ENCODE assay signal across 1 cellular context in the genomic region with DNA sequence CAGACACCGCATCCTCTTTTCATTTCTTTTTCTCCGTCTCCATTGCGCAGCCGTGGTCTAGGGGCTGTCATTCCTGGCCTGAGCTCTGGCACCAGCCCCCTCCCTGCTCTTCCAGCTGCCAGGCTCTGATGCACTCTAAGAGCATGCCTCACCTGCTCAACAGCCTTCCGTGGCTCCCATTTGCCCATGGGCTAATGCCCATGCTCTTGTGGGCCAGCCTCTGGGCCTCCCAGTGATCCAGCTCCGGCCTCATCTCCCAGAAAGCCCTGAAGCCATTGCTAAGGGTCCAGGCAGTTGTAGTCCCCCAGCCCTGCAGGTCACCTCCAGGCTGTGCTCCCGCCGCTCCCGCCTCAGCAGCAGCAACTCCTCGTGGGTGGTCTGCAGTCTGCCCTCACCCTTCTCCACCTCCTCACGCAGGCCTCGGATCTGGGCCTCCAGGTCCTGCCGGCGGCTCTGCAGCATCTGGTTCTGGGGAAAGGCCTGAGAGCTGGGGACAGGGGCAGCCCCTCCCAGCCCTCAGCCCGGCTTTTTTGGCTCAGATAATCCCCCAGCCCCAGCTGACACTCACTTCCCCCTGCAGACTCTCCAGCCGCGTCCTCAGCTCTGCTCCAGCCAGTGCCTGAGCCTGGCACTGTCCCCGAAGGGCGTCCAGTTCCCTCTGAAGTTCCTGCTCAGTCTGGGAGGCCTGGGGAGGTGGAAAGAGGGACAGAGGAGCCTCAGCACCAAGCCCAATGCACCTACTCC.
TF ChIP-seq lines count a peak whose summit lies in the region.

No MANE protein-coding gene starts in this region.

TF ChIP-seq in H1, 55 proteins besides CTCF, POLR2A, EP300 and RAD21:
- TF ChIP-seq, protein P1, sequence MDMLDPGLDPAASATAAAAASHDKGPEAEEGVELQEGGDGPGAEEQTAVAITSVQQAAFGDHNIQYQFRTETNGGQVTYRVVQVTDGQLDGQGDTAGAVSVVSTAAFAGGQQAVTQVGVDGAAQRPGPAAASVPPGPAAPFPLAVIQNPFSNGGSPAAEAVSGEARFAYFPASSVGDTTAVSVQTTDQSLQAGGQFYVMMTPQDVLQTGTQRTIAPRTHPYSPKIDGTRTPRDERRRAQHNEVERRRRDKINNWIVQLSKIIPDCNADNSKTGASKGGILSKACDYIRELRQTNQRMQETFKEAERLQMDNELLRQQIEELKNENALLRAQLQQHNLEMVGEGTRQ (IDR thresholded peaks at IDR 0.05; ENCODE audit: low read length) = no peak
- TF ChIP-seq CBX5 (IDR thresholded peaks at IDR 0.05; ENCODE audit: low read depth, low read length) (no peak), BRCA1 (IDR thresholded peaks at IDR 0.05; ENCODE audit: low read depth, low read length) (no peak), RFX5 (IDR thresholded peaks at IDR 0.05; ENCODE audit: borderline replicate concordance, low read depth, low read length) (no peak), CHD2 (IDR thresholded peaks at IDR 0.05; ENCODE audit: low read length) (no peak), SUZ12 (IDR thresholded peaks at IDR 0.05; ENCODE audit: low read length) (no peak), YY1 (IDR thresholded peaks at IDR 0.05; ENCODE audit: low read depth, low read length) (no peak), KDM5A (IDR thresholded peaks at IDR 0.05; ENCODE audit: low read length) (no peak), GTF2F1 (IDR thresholded peaks at IDR 0.05; ENCODE audit: borderline replicate concordance, low read depth, low read length) (no peak), SIX5 (IDR thresholded peaks at IDR 0.05; ENCODE audit: low read depth, low read length) (no peak), BACH1 (IDR thresholded peaks at IDR 0.05; ENCODE audit: low read length) (no peak), RXRA (IDR thresholded peaks at IDR 0.05; ENCODE audit: insufficient read depth, low read depth, low read length) (no peak), HDAC2 (IDR thresholded peaks at IDR 0.05; ENCODE audit: borderline replicate concordance in 1 of 2, low read depth in 2 of 2, low read length in 2 of 2) (no peak)
- TF ChIP-seq, protein P2, sequence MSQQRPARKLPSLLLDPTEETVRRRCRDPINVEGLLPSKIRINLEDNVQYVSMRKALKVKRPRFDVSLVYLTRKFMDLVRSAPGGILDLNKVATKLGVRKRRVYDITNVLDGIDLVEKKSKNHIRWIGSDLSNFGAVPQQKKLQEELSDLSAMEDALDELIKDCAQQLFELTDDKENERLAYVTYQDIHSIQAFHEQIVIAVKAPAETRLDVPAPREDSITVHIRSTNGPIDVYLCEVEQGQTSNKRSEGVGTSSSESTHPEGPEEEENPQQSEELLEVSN (IDR thresholded peaks at IDR 0.05) = no peak
- TF ChIP-seq, protein P3, sequence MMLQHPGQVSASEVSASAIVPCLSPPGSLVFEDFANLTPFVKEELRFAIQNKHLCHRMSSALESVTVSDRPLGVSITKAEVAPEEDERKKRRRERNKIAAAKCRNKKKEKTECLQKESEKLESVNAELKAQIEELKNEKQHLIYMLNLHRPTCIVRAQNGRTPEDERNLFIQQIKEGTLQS (IDR thresholded peaks at IDR 0.05; ENCODE audit: insufficient read depth, low read depth, low read length) = no peak
TF ChIP-seq in H1: peak in this region for 0.
